Comparison of ENCODE assay signal across 15 cellular contexts in genomic region chr11:28966951-28967350, GRCh38.
DNase-seq lines count a peak whose midpoint lies in the region; ATAC-seq, FAIRE-seq and TF ChIP-seq lines count a peak whose summit lies in the region.
"Had no signal": no experiment of that assay in that cellular context is flagged by ENCODE, and none has a peak within 500 bp of the region (broad histone marks: within the 10 kb centered on the region; RNA-seq: fewer than 3 reads in every experiment).

No MANE protein-coding gene starts in this region.

- H3K4me2 ChIP-seq in PC-3 (ENCODE audit: low read length) (no peak overlapping the region), trophoblast cell (ENCODE audit: low read length) (no peak overlapping the region)

- no peaks in the 10 kb centered on the region for H3K9me2 ChIP-seq in PC-3 (replicated peaks; ENCODE audit: low read length)

- no peak overlapping the region for H2AK5ac ChIP-seq in trophoblast cell (ENCODE audit: low read length)

- H3K4ac ChIP-seq in trophoblast cell (ENCODE audit: low read depth, low read length), result no peak overlapping the region

- H2BK120ac ChIP-seq in trophoblast cell (ENCODE audit: insufficient read depth, low read length, poor library complexity), result no peak overlapping the region

- WGBS in trophoblast cell (ENCODE audit: extremely low coverage, insufficient coverage, insufficient read length), result no CpG with 5 or more reads among the region's 1 CpG

- H3K27me3 Mint-ChIP-seq in CD4-positive, alpha-beta memory T cell, result no peaks in the 10 kb centered on the region
- H3K27me3 Mint-ChIP-seq: B cell had no signal

- H3K4me3 Mint-ChIP-seq in CD4-positive, alpha-beta memory T cell, result no peak overlapping the region
- H3K4me3 Mint-ChIP-seq: B cell; CD8-positive, alpha-beta T cell; HFFc6 had no signal

- H3K27ac ChIP-seq in PC-3 (ENCODE audit: low read length) (no peak overlapping the region), epithelial cell of prostate (no peak overlapping the region), trophoblast cell (ENCODE audit: low read depth, low read length) (no peak overlapping the region)
- H3K27ac ChIP-seq in CD4-positive, alpha-beta memory T cell (ENCODE audit: low read depth, low read length), result no peak overlapping the region

- CTCF ChIA-PET in PC-3 (lab: Charles Lee), result no interaction called here
- CTCF ChIA-PET in CD4-positive, alpha-beta memory T cell (lab: Charles Lee; ENCODE audit: partially characterized antibody), result no interaction called here

- H2BK5ac ChIP-seq in trophoblast cell (ENCODE audit: low read depth, low read length, poor library complexity), result no peak overlapping the region

- H3K4me3 ChIP-seq in PC-3 (ENCODE audit: low read length) (no peak overlapping the region), trophoblast cell (ENCODE audit: low read depth, low read length) (no peak overlapping the region)
- H3K4me3 ChIP-seq in CD4-positive, alpha-beta memory T cell (ENCODE audit: low read length in 2 of 2), result no peak overlapping the region

- no peak overlapping the region for H3K23ac ChIP-seq in trophoblast cell (ENCODE audit: low read length)

- no peak overlapping the region for H3K27ac Mint-ChIP-seq in CD4-positive, alpha-beta memory T cell
- H3K27ac Mint-ChIP-seq: B cell; CD8-positive, alpha-beta T cell had no signal

- H4K20me1 ChIP-seq in PC-3 (ENCODE audit: low read length), result no peaks in the 10 kb centered on the region

- H2AFZ ChIP-seq in PC-3 (ENCODE audit: low read length) (no peak overlapping the region), trophoblast cell (ENCODE audit: insufficient read depth, low read length, poor library complexity) (no peak overlapping the region)

- H4K8ac ChIP-seq in trophoblast cell (ENCODE audit: low read depth, low read length), result no peak overlapping the region

- H3K14ac ChIP-seq in trophoblast cell (ENCODE audit: low read length), result no peak overlapping the region

- no peak overlapping the region for H2BK12ac ChIP-seq in trophoblast cell (ENCODE audit: low read length)

- no peaks in the 10 kb centered on the region for H3K4me1 Mint-ChIP-seq in CD4-positive, alpha-beta memory T cell
- H3K4me1 Mint-ChIP-seq: B cell had no signal

- intact Hi-C loops in PC-3 (cut with micrococcal nuclease), result no loop called here
- intact Hi-C loops in CD4-positive, alpha-beta memory T cell (cut with micrococcal nuclease), result no loop called here

- no peaks in the 10 kb centered on the region for H3K36me3 Mint-ChIP-seq in CD4-positive, alpha-beta memory T cell
- H3K36me3 Mint-ChIP-seq: CD8-positive, alpha-beta T cell had no signal

- no peak for TF ChIP-seq POLR2A in H54 (IDR thresholded peaks at IDR 0.05; ENCODE audit: low read depth, low read length)

- H3K9ac ChIP-seq in PC-3 (ENCODE audit: low read length) (no peak overlapping the region), trophoblast cell (ENCODE audit: low read length) (no peak overlapping the region)

- ATAC-seq in PC-3, result no peak; the same call in 1 of the 2 replicates
- ATAC-seq: CD8-positive, alpha-beta T cell had no signal

- H3K36me3 ChIP-seq in PC-3 (ENCODE audit: low read depth, low read length) (no peaks in the 10 kb centered on the region), trophoblast cell (ENCODE audit: control insufficient read depth in 1 of 2, insufficient read depth in 2 of 2, low read length in 2 of 2) (no peaks in the 10 kb centered on the region)
- no peaks in the 10 kb centered on the region for H3K36me3 ChIP-seq in CD4-positive, alpha-beta memory T cell (ENCODE audit: insufficient read depth, low read length)

- H3K4me1 ChIP-seq in PC-3 (ENCODE audit: insufficient read depth, low read length) (peaks cover 4% of the 10 kb centered on the region; the same call in 1 of the 2 replicates), trophoblast cell (ENCODE audit: control insufficient read depth in 1 of 2, insufficient read depth in 2 of 2, low read length in 2 of 2) (no peaks in the 10 kb centered on the region)
- no peaks in the 10 kb centered on the region for H3K4me1 ChIP-seq in CD4-positive, alpha-beta memory T cell (ENCODE audit: insufficient read depth, low read length)

- TF ChIP-seq CTCF in PC-3 (conservative IDR thresholded peaks at IDR 0.05; ENCODE audit: low read depth, low read length), result no peak

- DNase-seq in H54 (ENCODE audit: insufficient read length, low spot score), result no peak
- DNase-seq in PC-3, result peak; percentile 38
- peak; percentile 53 for DNase-seq in epithelial cell of prostate (ENCODE audit: low read depth, low spot score)
- DNase-seq in renal cortical epithelial cell (ENCODE audit: low read depth), result peak; percentile 28
- DNase-seq in trophoblast cell, result no peak
- DNase-seq in medulla oblongata (ENCODE audit: extremely low spot score), result no peak
- DNase-seq in CD4-positive, alpha-beta memory T cell, result no peak
- DNase-seq: CD8-positive, alpha-beta T cell; GOT3; HFFc6; NCI-H146; NCI-H2107; NCI-H69; SHP77 treated with DMSO at 0.1 percent for 48 hours had no signal

- peaks cover 0 to 15% (median 7%) of the 10 kb centered on the region in 8 donors for H3K9me3 Mint-ChIP-seq in CD4-positive, alpha-beta memory T cell

- H3K9me3 ChIP-seq in PC-3 (ENCODE audit: low read length) (no peaks in the 10 kb centered on the region), trophoblast cell (ENCODE audit: insufficient read depth, low read depth, low read length) (no peaks in the 10 kb centered on the region)
- H3K9me3 ChIP-seq in CD4-positive, alpha-beta memory T cell (ENCODE audit: control insufficient read depth in 1 of 2, low read length in 2 of 2), result no peaks in the 10 kb centered on the region

- no peak overlapping the region for H4K12ac ChIP-seq in trophoblast cell (ENCODE audit: low read depth, low read length)

- POLR2A ChIA-PET in PC-3 (lab: Charles Lee; ENCODE audit: unreplicated experiment), result no interaction called here
- POLR2A ChIA-PET in CD4-positive, alpha-beta memory T cell (lab: Charles Lee; ENCODE audit: partially characterized antibody), result no interaction called here

- H3K27me3 ChIP-seq in PC-3 (ENCODE audit: low read length), result no peaks in the 10 kb centered on the region
- H3K27me3 ChIP-seq in trophoblast cell (ENCODE audit: insufficient read depth, low read length), result no peaks in the 10 kb centered on the region
- no peaks in the 10 kb centered on the region for H3K27me3 ChIP-seq in CD4-positive, alpha-beta memory T cell (ENCODE audit: insufficient read depth, low read length)

- peak; percentile 90 for FAIRE-seq in H54 (lab: Jason Lieb, UNC)

- no peak overlapping the region for H4K91ac ChIP-seq in trophoblast cell (ENCODE audit: low read depth, low read length)

- H3F3A ChIP-seq in PC-3 (ENCODE audit: low read length, unreplicated experiment), result no peaks in the 10 kb centered on the region

- no peaks in the 10 kb centered on the region for H3K79me1 ChIP-seq in trophoblast cell (ENCODE audit: low read length)

- no TSS peak for BruUV-seq in PC-3 (replicated peaks; lab: Mats Ljungman, UMichigan)

- H3K18ac ChIP-seq in trophoblast cell (ENCODE audit: low read length), result no peak overlapping the region

- no peaks in the 10 kb centered on the region for H3K79me2 ChIP-seq in PC-3 (ENCODE audit: low read length)
- H3K79me2 ChIP-seq in trophoblast cell (ENCODE audit: control insufficient read depth, insufficient read depth, low read length, poor library complexity), result no peaks in the 10 kb centered on the region

Comparison
In these comparisons a context has a peak if more than half of its experiments do, and no peak if none do; other contexts are left out.
1. DNase-seq: peak in PC-3 (single experiment), epithelial cell of prostate (single experiment) and renal cortical epithelial cell (single experiment); none in H54 (single experiment), trophoblast cell (0 of 2), medulla oblongata (single experiment) and CD4-positive, alpha-beta memory T cell (0 of 5).